In genomic region chr1:25194054-25194453, GRCh38 we compare ENCODE assay signal across 16 cellular contexts.
"Had no signal": no experiment of that assay in that cellular context is flagged by ENCODE, and none has a peak within 500 bp of the region (broad histone marks: within the 10 kb centered on the region; RNA-seq: fewer than 3 reads in every experiment).

No MANE protein-coding gene starts in this region.

- ATAC-seq: T-cell had no signal

- H3K9ac ChIP-seq: SK-N-SH had no signal

- H3K9me3 ChIP-seq: right atrium auricular region, SK-N-SH had no signal

- H3K4me1 ChIP-seq: right atrium auricular region had no signal

- H3K9me3 Mint-ChIP-seq: activated naive CD8-positive, alpha-beta T cell treated with anti-CD3 and anti-CD28 coated beads, Interleukin-2, amount 10 ng/mL, durations not matched to agents 7 days and 5 days; dendritic cell treated with granulocyte-macrophage colony-stimulating factor and Interleukin-4, amounts not matched to agents 40 ng/mL and 50 ng/mL, for 4 days; T-cell had no signal

- H3K4me2 ChIP-seq: SK-N-SH had no signal

- H3K27ac ChIP-seq: right atrium auricular region had no signal

- H3K27ac Mint-ChIP-seq: activated naive CD8-positive, alpha-beta T cell treated with anti-CD3 and anti-CD28 coated beads, Interleukin-2, amount 10 ng/mL, durations not matched to agents 7 days and 5 days; dendritic cell treated with granulocyte-macrophage colony-stimulating factor and Interleukin-4, amounts not matched to agents 40 ng/mL and 50 ng/mL, for 4 days; T-cell had no signal

- H3K4me3 ChIP-seq: right atrium auricular region had no signal

- H3K4me3 Mint-ChIP-seq: activated naive CD8-positive, alpha-beta T cell treated with anti-CD3 and anti-CD28 coated beads, Interleukin-2, amount 10 ng/mL, durations not matched to agents 7 days and 5 days; dendritic cell treated with granulocyte-macrophage colony-stimulating factor and Interleukin-4, amounts not matched to agents 40 ng/mL and 50 ng/mL, for 4 days; T-cell had no signal

- H3K36me3 Mint-ChIP-seq: activated naive CD8-positive, alpha-beta T cell treated with anti-CD3 and anti-CD28 coated beads, Interleukin-2, amount 10 ng/mL, durations not matched to agents 7 days and 5 days; T-cell had no signal

- DNase-seq: activated CD4-positive, CD25-positive, alpha-beta regulatory T cell treated with anti-CD3 and anti-CD28 coated beads, Interleukin-2, amount 50 U/mL, for 72 hours; activated naive CD4-positive, alpha-beta T cell; activated naive CD8-positive, alpha-beta T cell treated with anti-CD3 and anti-CD28 coated beads, Interleukin-2, amount 10 ng/mL, durations not matched to agents 7 days and 5 days; activated T-cell treated with anti-CD3 and anti-CD28 coated beads for 4 hours; anterior cingulate cortex; effector memory CD4-positive, alpha-beta T cell; erythroblast; hippocampal formation; midbrain; nucleus accumbens; SK-N-SH; stimulated activated CD4-positive, alpha-beta T cell treated with anti-CD3 and anti-CD28 coated beads, Interleukin-4, amount 100 ng/mL, for 24 hours; stimulated activated naive CD4-positive, alpha-beta T cell treated with Interleukin-2 at 50 U/mL for 16 hours; T-cell had no signal

- H3K36me3 ChIP-seq: right atrium auricular region had no signal

- H3K27me3 ChIP-seq: right atrium auricular region had no signal
